In the genomic region with DNA sequence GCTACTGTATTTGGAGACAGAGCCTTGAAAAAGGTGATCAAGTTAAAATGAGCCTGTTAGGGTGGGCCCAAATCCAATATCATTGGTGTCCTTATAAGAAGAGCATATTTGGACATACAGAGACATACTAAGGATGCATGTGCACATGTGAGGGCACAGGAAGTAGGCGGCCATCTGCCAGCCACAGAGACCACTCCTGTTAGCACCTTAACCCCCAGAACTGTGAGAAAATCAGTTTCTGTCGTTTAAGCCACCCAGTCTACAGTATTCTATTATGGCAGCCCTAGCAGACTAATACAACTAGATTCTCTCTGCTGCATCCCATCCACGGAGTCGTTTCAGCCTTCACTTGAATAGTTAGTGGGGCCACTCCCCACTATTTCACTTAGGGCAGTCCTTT, we compare ENCODE assay signal across 23 cellular contexts.
"Had no signal": no experiment of that assay in that cellular context is flagged by ENCODE, and none has a peak within 500 bp of the region (broad histone marks: within the 10 kb centered on the region; RNA-seq: fewer than 3 reads in every experiment).

No MANE protein-coding gene starts in this region.

- H3K36me3 ChIP-seq: colonic mucosa, esophagus squamous epithelium, gastrocnemius medialis, heart right ventricle, left lung, lower lobe of right lung had no signal

- H3K27me3 ChIP-seq: colonic mucosa, gastrocnemius medialis, heart right ventricle, left lung had no signal

- H3K4me3 ChIP-seq: colonic mucosa, esophagus squamous epithelium, gastrocnemius medialis, heart right ventricle, left lung, lower lobe of right lung, mucosa of descending colon had no signal

- FAIRE-seq: endothelial cell of umbilical vein, kidney had no signal

- ATAC-seq: gastrocnemius medialis; heart right ventricle; left lung; left ventricle myocardium superior; lower lobe of right lung; mucosa of descending colon; naive thymus-derived CD4-positive, alpha-beta T cell had no signal

- H3K9me3 ChIP-seq: colonic mucosa, esophagus squamous epithelium, gastrocnemius medialis, heart right ventricle, left lung, lower lobe of right lung, mucosa of descending colon had no signal

- H3K36me3 Mint-ChIP-seq: mesothelial cell of epicardium; naive thymus-derived CD4-positive, alpha-beta T cell had no signal

- DNase-seq: colonic mucosa; cortex of kidney; effector CD8-positive, alpha-beta T cell; esophagus squamous epithelium; foreskin fibroblast; foreskin melanocyte; gastrocnemius medialis; glutamatergic neuron; head of caudate nucleus; heart right ventricle; hippocampal formation; islet precursor cell; kidney; left cardiac atrium; left lung; left ventricle myocardium superior; lower lobe of right lung; mesenchymal stem cell; mucosa of descending colon; naive thymus-derived CD4-positive, alpha-beta T cell had no signal

- H3K27me3 Mint-ChIP-seq: dendritic cell treated with granulocyte-macrophage colony-stimulating factor and Interleukin-4, amounts not matched to agents 40 ng/mL and 50 ng/mL, for 4 days had no signal

- H3K27ac ChIP-seq: colonic mucosa, esophagus squamous epithelium, gastrocnemius medialis, heart right ventricle, left lung, lower lobe of right lung had no signal

- H3K4me1 ChIP-seq: colonic mucosa, left lung, lower lobe of right lung had no signal

- H3K4me3 Mint-ChIP-seq: dendritic cell treated with granulocyte-macrophage colony-stimulating factor and Interleukin-4, amounts not matched to agents 40 ng/mL and 50 ng/mL, for 4 days; mesothelial cell of epicardium; naive thymus-derived CD4-positive, alpha-beta T cell had no signal

- H3K9me3 Mint-ChIP-seq: dendritic cell treated with granulocyte-macrophage colony-stimulating factor and Interleukin-4, amounts not matched to agents 40 ng/mL and 50 ng/mL, for 4 days; mesothelial cell of epicardium; naive thymus-derived CD4-positive, alpha-beta T cell had no signal

- H3K27ac Mint-ChIP-seq: dendritic cell treated with granulocyte-macrophage colony-stimulating factor and Interleukin-4, amounts not matched to agents 40 ng/mL and 50 ng/mL, for 4 days; mesothelial cell of epicardium; naive thymus-derived CD4-positive, alpha-beta T cell had no signal

- H3K4me1 Mint-ChIP-seq: naive thymus-derived CD4-positive, alpha-beta T cell had no signal
